ENCODE assay signal across 1 cellular context in the genomic region with DNA sequence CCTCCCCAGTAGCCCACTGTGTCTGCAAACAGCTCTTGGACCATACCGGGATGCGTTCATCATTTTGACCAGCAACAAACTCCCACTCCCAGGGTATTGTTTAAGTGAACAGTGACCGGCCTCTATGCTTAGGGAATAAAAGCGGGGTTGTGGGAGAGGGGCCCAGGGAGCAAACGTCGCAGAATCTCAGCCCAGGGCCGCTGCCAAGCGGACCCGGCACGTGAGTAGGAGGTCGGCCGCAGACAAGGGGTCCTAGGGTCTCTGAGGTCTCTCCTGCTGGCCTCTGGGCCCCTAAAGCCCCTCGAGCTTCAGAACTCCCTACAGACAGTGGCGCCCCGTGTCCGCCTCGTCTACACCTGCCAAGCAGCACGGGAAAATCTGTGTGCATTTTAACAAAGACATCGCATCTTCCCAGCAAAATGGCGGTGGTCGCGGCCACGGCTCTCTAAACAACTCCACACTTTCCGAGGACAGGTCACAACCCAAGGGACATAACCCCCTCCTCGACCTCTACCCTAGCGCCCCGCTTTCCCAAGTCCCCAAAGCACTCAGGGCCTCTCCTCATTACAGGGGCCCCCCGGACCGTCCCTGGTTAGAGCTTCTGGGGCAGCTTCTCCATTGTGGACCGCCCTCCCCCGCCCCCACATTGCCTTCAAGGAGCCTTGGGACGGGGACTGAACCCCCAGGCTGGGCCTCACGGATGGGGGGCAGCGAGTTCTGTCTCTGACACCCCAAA.
A peak's percentile ranks its signal among the peaks of the same experiment; 100 is the strongest.
TF ChIP-seq lines count a peak whose summit lies in the region.

No MANE protein-coding gene starts in this region.

TF ChIP-seq in HepG2, 621 proteins besides CTCF, POLR2A, EP300 and RAD21 (continued from another document and continues in another):
- TF ChIP-seq, protein P1, sequence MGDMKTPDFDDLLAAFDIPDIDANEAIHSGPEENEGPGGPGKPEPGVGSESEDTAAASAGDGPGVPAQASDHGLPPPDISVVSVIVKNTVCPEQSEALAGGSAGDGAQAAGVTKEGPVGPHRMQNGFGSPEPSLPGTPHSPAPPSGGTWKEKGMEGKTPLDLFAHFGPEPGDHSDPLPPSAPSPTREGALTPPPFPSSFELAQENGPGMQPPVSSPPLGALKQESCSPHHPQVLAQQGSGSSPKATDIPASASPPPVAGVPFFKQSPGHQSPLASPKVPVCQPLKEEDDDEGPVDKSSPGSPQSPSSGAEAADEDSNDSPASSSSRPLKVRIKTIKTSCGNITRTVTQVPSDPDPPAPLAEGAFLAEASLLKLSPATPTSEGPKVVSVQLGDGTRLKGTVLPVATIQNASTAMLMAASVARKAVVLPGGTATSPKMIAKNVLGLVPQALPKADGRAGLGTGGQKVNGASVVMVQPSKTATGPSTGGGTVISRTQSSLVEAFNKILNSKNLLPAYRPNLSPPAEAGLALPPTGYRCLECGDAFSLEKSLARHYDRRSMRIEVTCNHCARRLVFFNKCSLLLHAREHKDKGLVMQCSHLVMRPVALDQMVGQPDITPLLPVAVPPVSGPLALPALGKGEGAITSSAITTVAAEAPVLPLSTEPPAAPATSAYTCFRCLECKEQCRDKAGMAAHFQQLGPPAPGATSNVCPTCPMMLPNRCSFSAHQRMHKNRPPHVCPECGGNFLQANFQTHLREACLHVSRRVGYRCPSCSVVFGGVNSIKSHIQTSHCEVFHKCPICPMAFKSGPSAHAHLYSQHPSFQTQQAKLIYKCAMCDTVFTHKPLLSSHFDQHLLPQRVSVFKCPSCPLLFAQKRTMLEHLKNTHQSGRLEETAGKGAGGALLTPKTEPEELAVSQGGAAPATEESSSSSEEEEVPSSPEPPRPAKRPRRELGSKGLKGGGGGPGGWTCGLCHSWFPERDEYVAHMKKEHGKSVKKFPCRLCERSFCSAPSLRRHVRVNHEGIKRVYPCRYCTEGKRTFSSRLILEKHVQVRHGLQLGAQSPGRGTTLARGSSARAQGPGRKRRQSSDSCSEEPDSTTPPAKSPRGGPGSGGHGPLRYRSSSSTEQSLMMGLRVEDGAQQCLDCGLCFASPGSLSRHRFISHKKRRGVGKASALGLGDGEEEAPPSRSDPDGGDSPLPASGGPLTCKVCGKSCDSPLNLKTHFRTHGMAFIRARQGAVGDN (CRISPR knock-in tag; IDR thresholded peaks at IDR 0.05) = peak; percentile 81
- TF ChIP-seq KDM5A (IDR thresholded peaks at IDR 0.05; ENCODE audit: borderline replicate concordance, low read length) = no peak
- TF ChIP-seq, protein P2, sequence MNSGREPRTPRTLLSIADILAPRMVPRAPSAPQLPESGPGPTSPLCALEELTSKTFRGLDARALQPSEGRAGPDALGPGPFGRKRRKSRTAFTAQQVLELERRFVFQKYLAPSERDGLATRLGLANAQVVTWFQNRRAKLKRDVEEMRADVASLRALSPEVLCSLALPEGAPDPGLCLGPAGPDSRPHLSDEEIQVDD (CRISPR knock-in tag; IDR thresholded peaks at IDR 0.05; ENCODE audit: borderline replicate concordance) = no peak
- no peak for TF ChIP-seq NFE2L2 (IDR thresholded peaks at IDR 0.05; ENCODE audit: low read length)
- TF ChIP-seq ZNF138 (CRISPR knock-in tag; IDR thresholded peaks at IDR 0.05; ENCODE audit: low read depth) = no peak
- TF ChIP-seq ZNF75D (CRISPR knock-in tag; IDR thresholded peaks at IDR 0.05; ENCODE audit: borderline replicate concordance) = 0 out of 2 replicates have a peak, but pooled peaks have one; percentile 16
- TF ChIP-seq TCF12 (IDR thresholded peaks at IDR 0.05) = no peak
- no peak for TF ChIP-seq TCF12 (CRISPR knock-in tag; IDR thresholded peaks at IDR 0.05)
- TF ChIP-seq NCOA1 (CRISPR knock-in tag; IDR thresholded peaks at IDR 0.05) = no peak
- TF ChIP-seq SRF (IDR thresholded peaks at IDR 0.05; ENCODE audit: low read depth, low read length) = no peak
- TF ChIP-seq U2AF1 (optimal IDR thresholded peaks at IDR 0.05; ENCODE audit: low read depth, low read length) = no peak
- no peak for TF ChIP-seq THYN1 (CRISPR knock-in tag; IDR thresholded peaks at IDR 0.05; ENCODE audit: borderline replicate concordance, low read depth)
- TF ChIP-seq ZNF781 (CRISPR knock-in tag; IDR thresholded peaks at IDR 0.05; ENCODE audit: borderline replicate concordance, not compliant biosample characterization) = no peak
- TF ChIP-seq, protein P3, sequence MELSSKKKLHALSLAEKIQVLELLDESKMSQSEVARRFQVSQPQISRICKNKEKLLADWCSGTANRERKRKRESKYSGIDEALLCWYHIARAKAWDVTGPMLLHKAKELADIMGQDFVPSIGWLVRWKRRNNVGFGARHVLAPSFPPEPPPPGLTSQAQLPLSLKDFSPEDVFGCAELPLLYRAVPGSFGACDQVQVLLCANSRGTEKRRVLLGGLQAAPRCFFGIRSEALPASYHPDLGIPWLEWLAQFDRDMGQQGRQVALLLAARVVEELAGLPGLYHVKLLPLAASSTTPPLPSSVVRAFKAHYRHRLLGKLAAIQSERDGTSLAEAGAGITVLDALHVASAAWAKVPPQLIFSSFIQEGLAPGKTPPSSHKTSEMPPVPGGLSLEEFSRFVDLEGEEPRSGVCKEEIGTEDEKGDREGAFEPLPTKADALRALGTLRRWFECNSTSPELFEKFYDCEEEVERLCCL (CRISPR knock-in tag; IDR thresholded peaks at IDR 0.05; ENCODE audit: borderline replicate concordance) = no peak
- TF ChIP-seq, protein P4, sequence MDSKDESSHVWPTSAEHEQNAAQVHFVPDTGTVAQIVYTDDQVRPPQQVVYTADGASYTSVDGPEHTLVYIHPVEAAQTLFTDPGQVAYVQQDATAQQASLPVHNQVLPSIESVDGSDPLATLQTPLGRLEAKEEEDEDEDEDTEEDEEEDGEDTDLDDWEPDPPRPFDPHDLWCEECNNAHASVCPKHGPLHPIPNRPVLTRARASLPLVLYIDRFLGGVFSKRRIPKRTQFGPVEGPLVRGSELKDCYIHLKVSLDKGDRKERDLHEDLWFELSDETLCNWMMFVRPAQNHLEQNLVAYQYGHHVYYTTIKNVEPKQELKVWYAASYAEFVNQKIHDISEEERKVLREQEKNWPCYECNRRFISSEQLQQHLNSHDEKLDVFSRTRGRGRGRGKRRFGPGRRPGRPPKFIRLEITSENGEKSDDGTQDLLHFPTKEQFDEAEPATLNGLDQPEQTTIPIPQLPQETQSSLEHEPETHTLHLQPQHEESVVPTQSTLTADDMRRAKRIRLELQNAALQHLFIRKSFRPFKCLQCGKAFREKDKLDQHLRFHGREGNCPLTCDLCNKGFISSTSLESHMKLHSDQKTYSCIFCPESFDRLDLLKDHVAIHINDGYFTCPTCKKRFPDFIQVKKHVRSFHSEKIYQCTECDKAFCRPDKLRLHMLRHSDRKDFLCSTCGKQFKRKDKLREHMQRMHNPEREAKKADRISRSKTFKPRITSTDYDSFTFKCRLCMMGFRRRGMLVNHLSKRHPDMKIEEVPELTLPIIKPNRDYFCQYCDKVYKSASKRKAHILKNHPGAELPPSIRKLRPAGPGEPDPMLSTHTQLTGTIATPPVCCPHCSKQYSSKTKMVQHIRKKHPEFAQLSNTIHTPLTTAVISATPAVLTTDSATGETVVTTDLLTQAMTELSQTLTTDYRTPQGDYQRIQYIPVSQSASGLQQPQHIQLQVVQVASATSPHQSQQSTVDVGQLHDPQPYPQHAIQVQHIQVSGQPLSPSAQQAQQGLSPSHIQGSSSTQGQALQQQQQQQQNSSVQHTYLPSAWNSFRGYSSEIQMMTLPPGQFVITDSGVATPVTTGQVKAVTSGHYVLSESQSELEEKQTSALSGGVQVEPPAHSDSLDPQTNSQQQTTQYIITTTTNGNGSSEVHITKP (CRISPR knock-in tag; IDR thresholded peaks at IDR 0.05; ENCODE audit: low read depth) = peak; percentile 80
- no peak for TF ChIP-seq IRX3 (CRISPR knock-in tag; IDR thresholded peaks at IDR 0.05; ENCODE audit: borderline replicate concordance, low read depth)
- TF ChIP-seq ZNF317 (CRISPR knock-in tag; IDR thresholded peaks at IDR 0.05) = no peak
- TF ChIP-seq ZNF773 (CRISPR knock-in tag; IDR thresholded peaks at IDR 0.05; ENCODE audit: borderline replicate concordance) = no peak; the same call in 1 of the 2 replicates
- TF ChIP-seq ZBTB7A (CRISPR knock-in tag; IDR thresholded peaks at IDR 0.05) = 0 out of 2 replicates have a peak, but pooled peaks have one; percentile 25
- TF ChIP-seq ZBTB38 (CRISPR knock-in tag; IDR thresholded peaks at IDR 0.05) = no peak
- TF ChIP-seq, protein P5, sequence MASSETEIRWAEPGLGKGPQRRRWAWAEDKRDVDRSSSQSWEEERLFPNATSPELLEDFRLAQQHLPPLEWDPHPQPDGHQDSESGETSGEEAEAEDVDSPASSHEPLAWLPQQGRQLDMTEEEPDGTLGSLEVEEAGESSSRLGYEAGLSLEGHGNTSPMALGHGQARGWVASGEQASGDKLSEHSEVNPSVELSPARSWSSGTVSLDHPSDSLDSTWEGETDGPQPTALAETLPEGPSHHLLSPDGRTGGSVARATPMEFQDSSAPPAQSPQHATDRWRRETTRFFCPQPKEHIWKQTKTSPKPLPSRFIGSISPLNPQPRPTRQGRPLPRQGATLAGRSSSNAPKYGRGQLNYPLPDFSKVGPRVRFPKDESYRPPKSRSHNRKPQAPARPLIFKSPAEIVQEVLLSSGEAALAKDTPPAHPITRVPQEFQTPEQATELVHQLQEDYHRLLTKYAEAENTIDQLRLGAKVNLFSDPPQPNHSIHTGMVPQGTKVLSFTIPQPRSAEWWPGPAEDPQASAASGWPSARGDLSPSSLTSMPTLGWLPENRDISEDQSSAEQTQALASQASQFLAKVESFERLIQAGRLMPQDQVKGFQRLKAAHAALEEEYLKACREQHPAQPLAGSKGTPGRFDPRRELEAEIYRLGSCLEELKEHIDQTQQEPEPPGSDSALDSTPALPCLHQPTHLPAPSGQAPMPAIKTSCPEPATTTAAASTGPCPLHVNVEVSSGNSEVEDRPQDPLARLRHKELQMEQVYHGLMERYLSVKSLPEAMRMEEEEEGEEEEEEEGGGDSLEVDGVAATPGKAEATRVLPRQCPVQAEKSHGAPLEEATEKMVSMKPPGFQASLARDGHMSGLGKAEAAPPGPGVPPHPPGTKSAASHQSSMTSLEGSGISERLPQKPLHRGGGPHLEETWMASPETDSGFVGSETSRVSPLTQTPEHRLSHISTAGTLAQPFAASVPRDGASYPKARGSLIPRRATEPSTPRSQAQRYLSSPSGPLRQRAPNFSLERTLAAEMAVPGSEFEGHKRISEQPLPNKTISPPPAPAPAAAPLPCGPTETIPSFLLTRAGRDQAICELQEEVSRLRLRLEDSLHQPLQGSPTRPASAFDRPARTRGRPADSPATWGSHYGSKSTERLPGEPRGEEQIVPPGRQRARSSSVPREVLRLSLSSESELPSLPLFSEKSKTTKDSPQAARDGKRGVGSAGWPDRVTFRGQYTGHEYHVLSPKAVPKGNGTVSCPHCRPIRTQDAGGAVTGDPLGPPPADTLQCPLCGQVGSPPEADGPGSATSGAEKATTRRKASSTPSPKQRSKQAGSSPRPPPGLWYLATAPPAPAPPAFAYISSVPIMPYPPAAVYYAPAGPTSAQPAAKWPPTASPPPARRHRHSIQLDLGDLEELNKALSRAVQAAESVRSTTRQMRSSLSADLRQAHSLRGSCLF (CRISPR knock-in tag; IDR thresholded peaks at IDR 0.05; ENCODE audit: borderline replicate concordance) = no peak
- no peak for TF ChIP-seq SNAPC2 (CRISPR knock-in tag; IDR thresholded peaks at IDR 0.05)
- TF ChIP-seq, protein P6, sequence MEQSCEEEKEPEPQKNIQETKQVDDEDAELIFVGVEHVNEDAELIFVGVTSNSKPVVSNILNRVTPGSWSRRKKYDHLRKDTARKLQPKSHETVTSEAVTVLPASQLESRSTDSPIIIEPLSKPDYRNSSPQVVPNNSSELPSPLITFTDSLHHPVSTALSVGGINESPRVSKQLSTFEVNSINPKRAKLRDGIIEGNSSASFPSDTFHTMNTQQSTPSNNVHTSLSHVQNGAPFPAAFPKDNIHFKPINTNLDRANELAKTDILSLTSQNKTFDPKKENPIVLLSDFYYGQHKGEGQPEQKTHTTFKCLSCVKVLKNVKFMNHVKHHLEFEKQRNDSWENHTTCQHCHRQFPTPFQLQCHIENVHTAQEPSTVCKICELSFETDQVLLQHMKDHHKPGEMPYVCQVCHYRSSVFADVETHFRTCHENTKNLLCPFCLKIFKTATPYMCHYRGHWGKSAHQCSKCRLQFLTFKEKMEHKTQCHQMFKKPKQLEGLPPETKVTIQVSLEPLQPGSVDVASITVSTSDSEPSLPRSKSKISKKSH (CRISPR knock-in tag; IDR thresholded peaks at IDR 0.05; ENCODE audit: borderline replicate concordance) = no peak
- TF ChIP-seq, protein P7, sequence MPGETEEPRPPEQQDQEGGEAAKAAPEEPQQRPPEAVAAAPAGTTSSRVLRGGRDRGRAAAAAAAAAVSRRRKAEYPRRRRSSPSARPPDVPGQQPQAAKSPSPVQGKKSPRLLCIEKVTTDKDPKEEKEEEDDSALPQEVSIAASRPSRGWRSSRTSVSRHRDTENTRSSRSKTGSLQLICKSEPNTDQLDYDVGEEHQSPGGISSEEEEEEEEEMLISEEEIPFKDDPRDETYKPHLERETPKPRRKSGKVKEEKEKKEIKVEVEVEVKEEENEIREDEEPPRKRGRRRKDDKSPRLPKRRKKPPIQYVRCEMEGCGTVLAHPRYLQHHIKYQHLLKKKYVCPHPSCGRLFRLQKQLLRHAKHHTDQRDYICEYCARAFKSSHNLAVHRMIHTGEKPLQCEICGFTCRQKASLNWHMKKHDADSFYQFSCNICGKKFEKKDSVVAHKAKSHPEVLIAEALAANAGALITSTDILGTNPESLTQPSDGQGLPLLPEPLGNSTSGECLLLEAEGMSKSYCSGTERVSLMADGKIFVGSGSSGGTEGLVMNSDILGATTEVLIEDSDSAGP (CRISPR knock-in tag; IDR thresholded peaks at IDR 0.05; ENCODE audit: borderline replicate concordance) = 0 out of 2 replicates have a peak, but pooled peaks have one; percentile 26
- no peak for TF ChIP-seq ARNT2 (CRISPR knock-in tag; IDR thresholded peaks at IDR 0.05; ENCODE audit: low read depth)
- TF ChIP-seq, protein P8, sequence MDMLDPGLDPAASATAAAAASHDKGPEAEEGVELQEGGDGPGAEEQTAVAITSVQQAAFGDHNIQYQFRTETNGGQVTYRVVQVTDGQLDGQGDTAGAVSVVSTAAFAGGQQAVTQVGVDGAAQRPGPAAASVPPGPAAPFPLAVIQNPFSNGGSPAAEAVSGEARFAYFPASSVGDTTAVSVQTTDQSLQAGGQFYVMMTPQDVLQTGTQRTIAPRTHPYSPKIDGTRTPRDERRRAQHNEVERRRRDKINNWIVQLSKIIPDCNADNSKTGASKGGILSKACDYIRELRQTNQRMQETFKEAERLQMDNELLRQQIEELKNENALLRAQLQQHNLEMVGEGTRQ (IDR thresholded peaks at IDR 0.05; ENCODE audit: low read depth, low read length) = no peak
- TF ChIP-seq, protein P8 (CRISPR knock-in tag; IDR thresholded peaks at IDR 0.05; ENCODE audit: borderline replicate concordance) = no peak
- no peak for TF ChIP-seq GABPB1 (CRISPR knock-in tag; IDR thresholded peaks at IDR 0.05)
- no peak for TF ChIP-seq CAMTA2 (CRISPR knock-in tag; IDR thresholded peaks at IDR 0.05; ENCODE audit: borderline replicate concordance)
- TF ChIP-seq ZMYM3 (CRISPR knock-in tag; IDR thresholded peaks at IDR 0.05) = no peak
- TF ChIP-seq ZNF3 (CRISPR knock-in tag; IDR thresholded peaks at IDR 0.05) = no peak
- TF ChIP-seq NR1H2 (CRISPR knock-in tag; IDR thresholded peaks at IDR 0.05; ENCODE audit: borderline replicate concordance, low read depth) = no peak
- no peak for TF ChIP-seq ZNF724P (CRISPR knock-in tag; IDR thresholded peaks at IDR 0.05; ENCODE audit: borderline replicate concordance)
